Comparison of ENCODE assay signal across 10 cellular contexts in the genomic region with DNA sequence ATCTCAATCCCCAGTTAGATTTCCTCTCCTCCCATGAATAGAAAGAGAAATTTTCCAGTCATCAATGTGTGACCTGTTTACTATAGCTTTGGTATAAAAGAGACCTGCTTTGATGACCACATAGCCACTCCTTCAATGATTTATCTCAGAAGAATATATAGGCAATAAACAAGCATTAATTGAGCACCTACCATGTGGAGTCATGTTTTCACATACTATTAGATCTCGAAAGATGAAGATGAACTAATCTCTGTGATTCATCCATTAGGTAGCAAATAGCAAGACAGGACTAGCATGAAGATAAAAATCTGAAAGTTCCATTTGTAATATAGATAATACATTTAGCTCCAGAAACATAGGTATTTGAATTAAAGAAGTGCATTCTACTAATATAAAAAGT. TPM values are rescaled to one million over a fixed set of nuclear protein-coding genes. Genes with fewer than 3 reads are reported as not detected.
"Had no signal": no experiment of that assay in that cellular context is flagged by ENCODE, and none has a peak within 500 bp of the region (broad histone marks: within the 10 kb centered on the region; RNA-seq: fewer than 3 reads in every experiment).

No MANE protein-coding gene starts in this region.

- ATAC-seq: GM23338, HepG2 had no signal

- FAIRE-seq: H1, H54, HepG2 had no signal

- DNase-seq: H9, HCEC 1CT, KBM-7 had no signal

- H3K27ac ChIP-seq: HL-60 had no signal

- H3K4me3 ChIP-seq: GM23338 had no signal

RNA-seq across cellular contexts. Expression of gene SLCO1A2, which starts 40.5 kb away (rescaled TPM):
- total RNA-seq: HepG2, HT1080 had no signal
- polyA plus RNA-seq: HepG2, IgD-negative memory B cell had no signal
